Comparison of ENCODE assay signal across 14 cellular contexts in the genomic region with DNA sequence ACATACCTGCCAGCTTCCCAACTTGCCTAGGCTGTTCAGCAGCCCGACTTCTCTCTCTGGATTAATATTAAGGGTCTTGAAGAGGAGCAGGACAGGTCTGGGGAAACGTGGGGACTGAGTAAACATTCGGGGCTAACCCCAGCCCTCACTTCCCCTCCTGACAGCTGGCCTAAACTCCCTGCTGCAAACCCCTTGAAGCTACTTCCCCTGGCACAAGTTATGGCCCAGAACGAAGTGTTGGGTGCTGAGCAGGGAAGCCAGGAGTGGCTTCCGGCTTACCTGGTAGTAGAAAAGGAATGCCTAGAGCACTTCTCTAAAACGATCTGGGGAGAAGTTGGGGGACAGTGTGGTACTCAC.
DNase-seq lines count a peak whose midpoint lies in the region; ATAC-seq, FAIRE-seq and TF ChIP-seq lines count a peak whose summit lies in the region.
"Had no signal": no experiment of that assay in that cellular context is flagged by ENCODE, and none has a peak within 500 bp of the region (broad histone marks: within the 10 kb centered on the region; RNA-seq: fewer than 3 reads in every experiment).

No MANE protein-coding gene starts in this region.

- WGBS in right cardiac atrium, result 37% methylated on average over 6 of the region's 6 CpGs
- 42% methylated on average over 4 of the region's 6 CpGs for WGBS in K562 (ENCODE audit: insufficient coverage, low coverage, missing lambda C conversion rate)

- H3K4me1 ChIP-seq in right cardiac atrium (ENCODE audit: control insufficient read depth, insufficient read depth, low read length) (peaks cover 8% of the 10 kb centered on the region), K562 (replicated peaks in 1 of 2; ENCODE audit: control insufficient read depth in 2 of 2, insufficient read depth in 2 of 2, low read length in 2 of 2) (peaks cover 0 to 10% of the 10 kb centered on the region in 2 experiments; a peak in 3 of 5 replicates), lower lobe of right lung (peaks cover 20% of the 10 kb centered on the region), upper lobe of right lung (peaks cover 4% of the 10 kb centered on the region)

- no peaks in the 10 kb centered on the region for H3K36me3 ChIP-seq in K562 (ENCODE audit: control insufficient read depth, insufficient read depth, low read length)
- no peaks in the 10 kb centered on the region for H3K36me3 ChIP-seq in lower lobe of right lung
- H3K36me3 ChIP-seq in upper lobe of right lung, result no peaks in the 10 kb centered on the region

- H3K27me3 ChIP-seq in right cardiac atrium (ENCODE audit: control insufficient read depth, insufficient read depth), result no peaks in the 10 kb centered on the region
- H3K27me3 ChIP-seq in K562 (ENCODE audit: control insufficient read depth in 2 of 2, insufficient read depth in 2 of 2, low read length in 2 of 2), result peaks cover 0 to 12% of the 10 kb centered on the region in 2 experiments; a peak in 1 of 5 replicates
- no peaks in the 10 kb centered on the region for H3K27me3 ChIP-seq in lower lobe of right lung (ENCODE audit: low read depth)
- no peaks in the 10 kb centered on the region for H3K27me3 ChIP-seq in upper lobe of right lung

- FAIRE-seq in K562 (lab: Jason Lieb, UNC), result no peak

- no peak for TF ChIP-seq CTCF in K562 (IDR thresholded peaks at IDR 0.05 in 2 of 3, conservative IDR thresholded peaks at IDR 0.05 in 1 of 3; ENCODE audit: insufficient read depth in 2 of 3, low read depth in 1 of 3, low read length in 3 of 3)
- no peak for TF ChIP-seq CTCF in lower lobe of right lung (IDR thresholded peaks at IDR 0.05)
- TF ChIP-seq CTCF in upper lobe of right lung (IDR thresholded peaks at IDR 0.05), result no peak

- no peak for TF ChIP-seq EP300 in K562 (IDR thresholded peaks at IDR 0.05; ENCODE audit: low read length)

- H3K4me2 ChIP-seq in K562 (ENCODE audit: insufficient read depth, low read length), result no peak overlapping the region

- H3K79me2 ChIP-seq in K562 (ENCODE audit: control insufficient read depth, insufficient read depth, low read length), result no peaks in the 10 kb centered on the region

- DNase-seq in right cardiac atrium (no peak), Right ventricle myocardium superior (no peak), K562 (ENCODE audit: extremely low read depth in 1 of 4, low spot score in 3 of 4) (no peak), lower lobe of right lung (no peak), upper lobe of right lung (no peak), NCI-H2171 treated with DMSO at 0.1 percent for 48 hours (lab: John Stamatoyannopoulos, UW) (no peak), NCI-H187 (lab: John Stamatoyannopoulos, UW) (no peak), left colon (no peak)
- DNase-seq: central memory CD4-positive, alpha-beta T cell; hippocampal formation; NCI-H1048; occipital lobe; T-helper 1 cell had no signal

- 0 out of 2 replicates have a peak overlapping the region, but pooled peaks have one; percentile 7 for H2AFZ ChIP-seq in K562 (ENCODE audit: low read depth, low read length)

- POLR2A ChIA-PET in K562 (lab: Yijun Ruan, JAX), result interaction anchor here (0.6 kb wide), 1 partner anchor 191 kb away, joined by 3 read pairs; no protein-coding TSS in a partner anchor

- ATAC-seq in right cardiac atrium (no peak), Right ventricle myocardium superior (ENCODE audit: poor library complexity) (no peak), K562 (no peak), lower lobe of right lung (peak in 1 of 2 donors; percentile 14), upper lobe of right lung (peak; percentile 32), left colon (no peak)
- ATAC-seq: activated naive CD4-positive, alpha-beta T cell treated with anti-CD3 and anti-CD28 coated beads, Interleukin-2, amount 50 U/mL, for 72 hours had no signal

- H3K27ac ChIP-seq in right cardiac atrium (ENCODE audit: low read length) (peak overlapping the region; percentile 28), K562 (ENCODE audit: extremely low read depth, low read depth, low read length) (no peak overlapping the region), lower lobe of right lung (peak overlapping the region; percentile 53), upper lobe of right lung (peak overlapping the region; percentile 24)

- H3K4me3 ChIP-seq in right cardiac atrium (ENCODE audit: low read length), result no peak overlapping the region
- no peak overlapping the region for H3K4me3 ChIP-seq in K562
- no peak overlapping the region for H3K4me3 ChIP-seq in lower lobe of right lung
- no peak overlapping the region for H3K4me3 ChIP-seq in upper lobe of right lung

- TF ChIP-seq RAD21 in K562 (CRISPR knock-in tag; conservative IDR thresholded peaks at IDR 0.05 in 1 of 2, IDR thresholded peaks at IDR 0.05 in 1 of 2), result no peak

- CTCF ChIA-PET in K562 (lab: Yijun Ruan, JAX; ENCODE audit: low intra/inter-chr PET ratio), result no interaction called here

- no peaks in the 10 kb centered on the region for H4K20me1 ChIP-seq in K562 (replicated peaks; ENCODE audit: control insufficient read depth, insufficient read depth, low read length)

- TF ChIP-seq POLR2A in K562 (conservative IDR thresholded peaks at IDR 0.05), result no peak

- no peaks in the 10 kb centered on the region for H3K9me1 ChIP-seq in K562 (ENCODE audit: control insufficient read depth, insufficient read depth, low read length)

- H3K9me3 ChIP-seq in right cardiac atrium (ENCODE audit: control insufficient read depth, low read length) (no peaks in the 10 kb centered on the region), K562 (replicated peaks; ENCODE audit: control insufficient read depth, insufficient read depth, low read depth, low read length) (no peaks in the 10 kb centered on the region), lower lobe of right lung (no peaks in the 10 kb centered on the region), upper lobe of right lung (no peaks in the 10 kb centered on the region)

- intact Hi-C loops in right cardiac atrium (cut with DNase I), result no loop called here
- intact Hi-C loops in Right ventricle myocardium superior (cut with DNase I), result no loop called here
- intact Hi-C loops in K562 (cut with micrococcal nuclease), result no loop called here
- intact Hi-C loops in lower lobe of right lung (cut with DNase I), result no loop called here
- intact Hi-C loops in upper lobe of right lung (cut with DNase I), result no loop called here
- intact Hi-C loops in left colon (cut with DNase I, micrococcal nuclease), result no loop called here

- in situ Hi-C loops in K562 (cut with MboI), result no loop called here

- no TSS peak for BruUV-seq in K562 (replicated peaks; lab: Mats Ljungman, UMichigan)

- no peak overlapping the region for H3K9ac ChIP-seq in K562 (ENCODE audit: insufficient read depth in 1 of 2, low read depth in 2 of 2, low read length in 2 of 2)

TF ChIP-seq in K562, 482 proteins besides CTCF, POLR2A, EP300 and RAD21 (continues in another document):
- TF ChIP-seq ZNF785 (CRISPR knock-in tag; IDR thresholded peaks at IDR 0.05) (no peak), RBM17 (IDR thresholded peaks at IDR 0.05; ENCODE audit: borderline replicate concordance, low read depth, low read length) (no peak), PHTF2 (CRISPR knock-in tag; IDR thresholded peaks at IDR 0.05) (no peak), SMARCA5 (IDR thresholded peaks at IDR 0.05) (no peak), ZKSCAN1 (IDR thresholded peaks at IDR 0.05; ENCODE audit: low read depth, low read length) (no peak), TBL1XR1 (IDR thresholded peaks at IDR 0.05; ENCODE audit: low read length in 2 of 2) (no peak), ETS2 (tag; IDR thresholded peaks at IDR 0.05; ENCODE audit: borderline replicate concordance, poor library complexity, severe bottlenecking) (no peak), ZC3H11A (IDR thresholded peaks at IDR 0.05; ENCODE audit: low read depth, low read length) (no peak), ATF1 (CRISPR knock-in tag; IDR thresholded peaks at IDR 0.05) (no peak), ATF1 (tag; IDR thresholded peaks at IDR 0.05) (no peak), ATF4 (CRISPR knock-in tag; IDR thresholded peaks at IDR 0.05) (no peak)
